9 cellular contexts compared by ENCODE assay signal in the genomic region with DNA sequence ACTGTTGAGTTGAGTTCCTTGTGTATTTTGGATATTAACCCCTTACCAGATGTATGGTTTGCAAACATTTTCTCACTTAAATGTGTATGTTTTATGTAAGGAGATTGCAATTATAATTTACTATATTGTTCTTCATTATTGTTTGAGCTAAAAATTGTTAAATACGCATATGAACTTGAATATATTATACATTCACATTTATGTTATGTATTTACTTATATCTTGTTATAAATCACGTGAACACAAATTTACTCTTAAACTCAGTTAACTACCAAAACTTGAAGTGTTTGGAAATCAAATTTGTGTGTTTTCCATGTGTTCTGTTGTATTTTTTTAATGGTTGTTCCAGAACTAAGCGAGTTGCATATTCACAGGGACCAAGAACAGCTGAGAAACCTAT.
"Had no signal": no experiment of that assay in that cellular context is flagged by ENCODE, and none has a peak within 500 bp of the region (broad histone marks: within the 10 kb centered on the region; RNA-seq: fewer than 3 reads in every experiment).

No MANE protein-coding gene starts in this region.

- H3K9me3 Mint-ChIP-seq: HFFc6, IgD-negative memory B cell had no signal

- H3K36me3 Mint-ChIP-seq: IgD-negative memory B cell had no signal

- H3K4me3 ChIP-seq: GM23248, HAP-1 had no signal

- FAIRE-seq: HTR-8/SVneo had no signal

- H3K4me3 Mint-ChIP-seq: HFFc6, IgD-negative memory B cell had no signal

- DNase-seq: GM23248, GOT3, H7, HFFc6, KG1 had no signal

- H3K9me3 ChIP-seq: HAP-1 had no signal

- H3K4me1 ChIP-seq: HAP-1 had no signal

- H3K9ac ChIP-seq: GM23248 had no signal

- ATAC-seq: HCT116 had no signal

- H2AFZ ChIP-seq: GM23248 had no signal

- H3K27me3 Mint-ChIP-seq: IgD-negative memory B cell had no signal

- H3K27ac ChIP-seq: GM23248 had no signal

- H3K27ac Mint-ChIP-seq: HFFc6, IgD-negative memory B cell had no signal
